ENCODE assay signal across 8 cellular contexts in the genomic region with DNA sequence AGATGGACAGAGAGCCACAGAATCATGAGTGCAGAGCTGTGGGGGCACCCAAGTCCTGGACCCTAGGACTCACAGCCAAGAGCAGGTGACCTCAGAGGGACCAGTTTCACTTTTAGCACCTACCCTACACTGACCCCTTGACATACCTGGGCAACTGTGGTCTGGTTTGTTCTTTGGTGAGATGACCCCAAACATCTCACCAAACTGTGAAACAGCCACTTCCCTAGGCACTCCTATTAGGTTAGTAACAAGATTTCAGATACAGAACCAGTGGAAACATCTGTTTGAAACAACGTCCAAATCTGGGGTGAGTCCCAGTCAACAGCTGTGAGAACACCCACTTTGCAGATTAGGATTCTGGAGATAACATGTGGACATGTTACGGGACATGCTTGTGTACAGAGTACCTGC. TPM values are rescaled to one million over a fixed set of nuclear protein-coding genes. Genes with fewer than 3 reads are reported as not detected.
DNase-seq lines count a peak whose midpoint lies in the region; ATAC-seq and TF ChIP-seq lines count a peak whose summit lies in the region.

No MANE protein-coding gene starts in this region.

- TF ChIP-seq POLR2A in right lobe of liver (IDR thresholded peaks at IDR 0.05), result no peak
- TF ChIP-seq POLR2A in thyroid gland (IDR thresholded peaks at IDR 0.05), result no peak

- CTCF ChIA-PET in activated CD8-positive, alpha-beta memory T cell treated with anti-CD3 and anti-CD28 coated beads, Interleukin-2, amount 10 ng/mL, durations not matched to agents 7 days and 5 days (lab: Charles Lee), result interaction anchor here (0.7 to 21.1 kb wide), 31 partner anchors 8 to 418 kb away, joined by 3 to 666 read pairs (median 5); a partner anchor contains a TSS

- peak overlapping the region; percentile 81 for H3K4me3 Mint-ChIP-seq in activated CD8-positive, alpha-beta memory T cell treated with anti-CD3 and anti-CD28 coated beads, Interleukin-2, amount 10 ng/mL, durations not matched to agents 7 days and 5 days
- H3K4me3 Mint-ChIP-seq in activated naive CD8-positive, alpha-beta T cell treated with anti-CD3 and anti-CD28 coated beads, Interleukin-2, amount 50 U/mL, for 24 hours, result peak overlapping the region; percentile 93

- H3K9me3 ChIP-seq in right lobe of liver (no peaks in the 10 kb centered on the region), thyroid gland (no peaks in the 10 kb centered on the region)

- H3K4me1 ChIP-seq in right lobe of liver (peaks cover 0 to 24% (median 13%) of the 10 kb centered on the region in 4 donors), thyroid gland (peaks cover 20 to 22% of the 10 kb centered on the region in 2 donors)

- H3K9me3 Mint-ChIP-seq in activated CD8-positive, alpha-beta memory T cell treated with anti-CD3 and anti-CD28 coated beads, Interleukin-2, amount 10 ng/mL, durations not matched to agents 7 days and 5 days (ENCODE audit: low read depth), result no peaks in the 10 kb centered on the region
- H3K9me3 Mint-ChIP-seq in activated naive CD8-positive, alpha-beta T cell treated with anti-CD3 and anti-CD28 coated beads, Interleukin-2, amount 50 U/mL, for 24 hours, result no peaks in the 10 kb centered on the region

- H3K4me3 ChIP-seq in right lobe of liver (no peak overlapping the region), thyroid gland (replicated peaks in 1 of 3) (peak overlapping the region in 1 of 3 donors; percentile 55)

- H3K27ac ChIP-seq in right lobe of liver, result peak overlapping the region; percentile 97 to 98 (median 98)
- H3K27ac ChIP-seq in thyroid gland, result peak overlapping the region; percentile 99 to 100 (median 99)

- DNase-seq in activated CD8-positive, alpha-beta memory T cell treated with anti-CD3 and anti-CD28 coated beads, Interleukin-2, amount 10 ng/mL, durations not matched to agents 7 days and 5 days, result no peak
- no peak for DNase-seq in activated CD8-positive, alpha-beta memory T cell treated with anti-CD3 and anti-CD28 coated beads, Interleukin-2, amount 50 U/mL, for 4 hours
- DNase-seq in activated naive CD8-positive, alpha-beta T cell treated with anti-CD3 and anti-CD28 coated beads, Interleukin-2, amount 50 U/mL, for 24 hours, result no peak
- DNase-seq in right lobe of liver, result peak in 1 of 3 donors; percentile 50
- no peak for DNase-seq in thyroid gland
- DNase-seq in amygdala (lab: John Stamatoyannopoulos, UW), result no peak
- no peak for DNase-seq in NCI-H2171 treated with DMSO at 0.1 percent for 48 hours (lab: John Stamatoyannopoulos, UW)

- intact Hi-C loops in right lobe of liver (cut with DNase I), result loop anchor here (10.0 kb wide), 3 partner anchors 64 to 254 kb away; no protein-coding TSS in a partner anchor
- intact Hi-C loops in thyroid gland (cut with DNase I), result loop anchor here (5.0 kb wide), 1 partner anchor 281 kb away; no protein-coding TSS in a partner anchor

- WGBS in right lobe of liver (ENCODE audit: insufficient coverage, low coverage, low lambda C conversion rate, missing lambda C conversion rate), result 18% methylated on average over 2 of the region's 2 CpGs
- WGBS in thyroid gland, 2 donors, result 53 to 64% methylated on average over 2 of the region's 2 CpGs

- peaks cover 27% of the 10 kb centered on the region for H3K36me3 Mint-ChIP-seq in activated CD8-positive, alpha-beta memory T cell treated with anti-CD3 and anti-CD28 coated beads, Interleukin-2, amount 10 ng/mL, durations not matched to agents 7 days and 5 days
- H3K36me3 Mint-ChIP-seq in activated naive CD8-positive, alpha-beta T cell treated with anti-CD3 and anti-CD28 coated beads, Interleukin-2, amount 50 U/mL, for 24 hours (ENCODE audit: low read depth), result peaks cover 20% of the 10 kb centered on the region

- peaks cover 23% of the 10 kb centered on the region for H3K4me1 Mint-ChIP-seq in activated CD8-positive, alpha-beta memory T cell treated with anti-CD3 and anti-CD28 coated beads, Interleukin-2, amount 10 ng/mL, durations not matched to agents 7 days and 5 days
- H3K4me1 Mint-ChIP-seq in activated naive CD8-positive, alpha-beta T cell treated with anti-CD3 and anti-CD28 coated beads, Interleukin-2, amount 50 U/mL, for 24 hours, result peaks cover 32% of the 10 kb centered on the region

- H3K36me3 ChIP-seq in right lobe of liver (peaks cover 0 to 20% (median 4%) of the 10 kb centered on the region in 4 donors), thyroid gland (peaks cover 30 to 40% of the 10 kb centered on the region in 2 donors)

- no peak for ATAC-seq in activated CD8-positive, alpha-beta memory T cell treated with anti-CD3 and anti-CD28 coated beads, Interleukin-2, amount 10 ng/mL, durations not matched to agents 7 days and 5 days
- ATAC-seq in activated naive CD8-positive, alpha-beta T cell treated with anti-CD3 and anti-CD28 coated beads, Interleukin-2, amount 50 U/mL, for 24 hours, result no peak
- ATAC-seq in right lobe of liver (no peak), GM19455 (IDR thresholded peaks at IDR 0.05; ENCODE audit: unreplicated experiment) (no peak)

- H3K27me3 Mint-ChIP-seq in activated CD8-positive, alpha-beta memory T cell treated with anti-CD3 and anti-CD28 coated beads, Interleukin-2, amount 10 ng/mL, durations not matched to agents 7 days and 5 days, result no peaks in the 10 kb centered on the region
- H3K27me3 Mint-ChIP-seq in activated naive CD8-positive, alpha-beta T cell treated with anti-CD3 and anti-CD28 coated beads, Interleukin-2, amount 50 U/mL, for 24 hours, result peaks cover 2% of the 10 kb centered on the region

- TF ChIP-seq CTCF in right lobe of liver (IDR thresholded peaks at IDR 0.05) (no peak), thyroid gland (IDR thresholded peaks at IDR 0.05) (no peak)

- peak overlapping the region; percentile 78 for H3K27ac Mint-ChIP-seq in activated CD8-positive, alpha-beta memory T cell treated with anti-CD3 and anti-CD28 coated beads, Interleukin-2, amount 10 ng/mL, durations not matched to agents 7 days and 5 days
- H3K27ac Mint-ChIP-seq in activated naive CD8-positive, alpha-beta T cell treated with anti-CD3 and anti-CD28 coated beads, Interleukin-2, amount 50 U/mL, for 24 hours, result peak overlapping the region; percentile 56

- H3K27me3 ChIP-seq in right lobe of liver (no peaks in the 10 kb centered on the region), thyroid gland (no peaks in the 10 kb centered on the region)

RNA-seq across cellular contexts. Expression of a gene that starts 1.9 kb away (rescaled TPM):
- 100 to 1,000 TPM; 118 to 158 TPM for total RNA-seq in activated CD8-positive, alpha-beta memory T cell treated with anti-CD3 and anti-CD28 coated beads, Interleukin-2, amount 10 ng/mL, durations not matched to agents 7 days and 5 days
- total RNA-seq in right lobe of liver (10 to 100 TPM; 20.8 to 50.0 (median 33.6) TPM), thyroid gland (100 to 1,000 TPM; 146 to 287 (median 172) TPM)
